Comparison of ENCODE assay signal across 21 cellular contexts in genomic region chr21:14319805-14320204, GRCh38.
"Had no signal": no experiment of that assay in that cellular context is flagged by ENCODE, and none has a peak within 500 bp of the region (broad histone marks: within the 10 kb centered on the region; RNA-seq: fewer than 3 reads in every experiment).

No MANE protein-coding gene starts in this region.

- H3K27ac ChIP-seq: coronary artery, dorsolateral prefrontal cortex, esophagus muscularis mucosa, foreskin keratinocyte, gastroesophageal sphincter, heart left ventricle, hepatocyte, left lung, lower lobe of right lung had no signal

- H3K27ac Mint-ChIP-seq: immature natural killer cell had no signal

- H3K79me2 ChIP-seq: hepatocyte had no signal

- H3K36me3 ChIP-seq: esophagus muscularis mucosa, gastroesophageal sphincter, heart left ventricle, left lung, lower lobe of right lung had no signal

- H3K4me2 ChIP-seq: hepatocyte had no signal

- H3K4me1 ChIP-seq: esophagus muscularis mucosa, foreskin keratinocyte, gastroesophageal sphincter, heart left ventricle, left lung, lower lobe of right lung had no signal

- FAIRE-seq: endothelial cell of umbilical vein, frontal cortex, keratinocyte had no signal

- H2AFZ ChIP-seq: hepatocyte had no signal

- DNase-seq: dermis blood vessel endothelial cell; dorsolateral prefrontal cortex; effector CD4-positive, alpha-beta T cell; effector memory CD4-positive, alpha-beta T cell; foreskin keratinocyte; heart left ventricle; hypothalamus; immature natural killer cell; left cardiac atrium; left lung; left ventricle myocardium superior; lower lobe of right lung; mesenchymal stem cell; midbrain had no signal

- H3K4me3 ChIP-seq: coronary artery, dorsolateral prefrontal cortex, esophagus muscularis mucosa, gastroesophageal sphincter, heart left ventricle, hepatocyte, left lung, lower lobe of right lung had no signal

- H3K4me1 Mint-ChIP-seq: immature natural killer cell had no signal

- H3K27me3 ChIP-seq: esophagus muscularis mucosa, foreskin keratinocyte, gastroesophageal sphincter, hepatocyte, left lung had no signal

- H3K9me3 Mint-ChIP-seq: immature natural killer cell had no signal

- H3K36me3 Mint-ChIP-seq: immature natural killer cell had no signal

- H3K9me3 ChIP-seq: esophagus muscularis mucosa, gastroesophageal sphincter, heart left ventricle, left lung, lower lobe of right lung had no signal

- ATAC-seq: foreskin keratinocyte, gastroesophageal sphincter, heart left ventricle, left cardiac atrium, left lung, left ventricle myocardium superior, lower lobe of right lung had no signal

- H3K4me3 Mint-ChIP-seq: immature natural killer cell had no signal
